8 cellular contexts compared by ENCODE assay signal in the genomic region with DNA sequence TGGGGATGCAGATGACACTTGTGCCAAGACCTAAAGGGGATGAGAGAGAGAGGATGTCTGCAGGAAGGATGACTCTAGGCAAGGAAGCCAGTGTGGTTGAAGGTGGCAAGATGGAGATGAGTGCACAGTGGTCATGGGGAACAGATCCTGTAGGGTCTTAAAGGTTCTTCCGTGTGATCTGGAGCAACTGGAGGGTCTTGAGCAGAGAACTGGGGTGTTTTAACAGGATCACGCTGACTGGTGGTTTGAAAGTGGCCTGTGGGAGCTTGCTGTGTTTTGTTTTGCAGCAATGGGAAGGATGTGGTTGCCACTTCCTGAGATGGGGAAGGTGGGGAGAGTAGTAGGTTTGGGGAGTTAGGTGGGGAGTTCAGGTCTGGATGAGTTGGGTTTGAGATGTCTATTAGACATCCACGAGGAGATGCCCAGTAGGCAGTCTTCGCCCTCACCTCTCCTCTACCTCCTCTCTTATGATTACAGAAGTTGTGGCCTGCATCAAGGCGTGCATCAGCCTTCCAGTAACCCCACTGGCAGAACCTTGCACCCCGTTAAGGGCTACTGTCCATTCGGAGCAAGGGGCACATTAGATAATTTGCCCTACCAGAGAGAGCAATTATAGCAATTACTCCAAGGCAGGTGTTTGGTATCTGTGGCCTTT. TPM values are rescaled to one million over a fixed set of nuclear protein-coding genes. Genes with fewer than 3 reads are reported as not detected.
DNase-seq lines count a peak whose midpoint lies in the region; ATAC-seq and TF ChIP-seq lines count a peak whose summit lies in the region.

No MANE protein-coding gene starts in this region.

- no peak for TF ChIP-seq CTCF in epithelial cell of esophagus (IDR thresholded peaks at IDR 0.05; ENCODE audit: insufficient read depth, low read depth, low read length, missing control alignments)

- no peak overlapping the region for H3K9ac ChIP-seq in rectal smooth muscle tissue (ENCODE audit: low read length)

- no peaks in the 10 kb centered on the region; the same call in 1 of the 2 replicates for H3K36me3 ChIP-seq in SJCRH30
- peaks cover 5% of the 10 kb centered on the region for H3K36me3 ChIP-seq in rectal smooth muscle tissue (ENCODE audit: control insufficient read depth, insufficient read depth, low read length)

- DNase-seq in GDM1 (lab: John Stamatoyannopoulos, UW), result peak; percentile 60
- no peak for DNase-seq in SJCRH30
- DNase-seq in epithelial cell of esophagus (ENCODE audit: low read depth), result no peak
- DNase-seq in occipital lobe (lab: John Stamatoyannopoulos, UW), result no peak
- no peak for DNase-seq in hippocampal formation (lab: John Stamatoyannopoulos, UW)
- no peak for DNase-seq in mucosa of gallbladder (ENCODE audit: low spot score)

- H3K4me3 ChIP-seq in SJCRH30 (peak overlapping the region; percentile 68; the same call in 1 of the 2 replicates), epithelial cell of esophagus (ENCODE audit: low read length) (peak overlapping the region; percentile 78), rectal smooth muscle tissue (ENCODE audit: low read length) (peak overlapping the region; percentile 95)

- no peaks in the 10 kb centered on the region for H3K27me3 ChIP-seq in SJCRH30
- no peaks in the 10 kb centered on the region for H3K27me3 ChIP-seq in rectal smooth muscle tissue (ENCODE audit: control insufficient read depth, insufficient read depth, low read length)

- ATAC-seq in HG02610 (IDR thresholded peaks at IDR 0.05; ENCODE audit: unreplicated experiment), result no peak

- H3K4me1 ChIP-seq in SJCRH30 (peaks cover 27% of the 10 kb centered on the region), rectal smooth muscle tissue (ENCODE audit: control insufficient read depth, insufficient read depth, low read length) (peaks cover 14% of the 10 kb centered on the region)

- H3K9me3 ChIP-seq in SJCRH30 (replicated peaks), result no peaks in the 10 kb centered on the region

- H3K27ac ChIP-seq in SJCRH30 (no peak overlapping the region), rectal smooth muscle tissue (ENCODE audit: low read depth, low read length) (peak overlapping the region; percentile 74)

RNA-seq across cellular contexts. Expression of gene STBD1, which starts 1.4 kb away (rescaled TPM):
- total RNA-seq in SJCRH30 (2014; rRNA removed; shearing (Covaris generic)), result 2.4 and 2.8 TPM in 2 replicates
- total RNA-seq in occipital lobe (0.47 TPM), mucosa of gallbladder (16.3 TPM)

RNA-seq across cellular contexts. Expression of gene FAM47E, which starts 53.6 kb away (rescaled TPM):
- total RNA-seq in SJCRH30 (2014; rRNA removed; shearing (Covaris generic)), result 0.02 and 0.28 TPM in 2 replicates
- 3.9 TPM for total RNA-seq in occipital lobe
- 13.8 TPM for total RNA-seq in mucosa of gallbladder
